ENCODE assay signal across 2 cellular contexts in genomic region chr16:72018470-72018869, GRCh38.
TF ChIP-seq lines count a peak whose summit lies in the region.

No MANE protein-coding gene starts in this region.

TF ChIP-seq in liver, 16 proteins besides CTCF, POLR2A, EP300 and RAD21:
- TF ChIP-seq HNF4A (conservative IDR thresholded peaks at IDR 0.05) = no peak
- peak; percentile 58 for TF ChIP-seq YY1 (IDR thresholded peaks at IDR 0.05)

TF ChIP-seq in HepG2, 621 proteins besides CTCF, POLR2A, EP300 and RAD21:
- TF ChIP-seq ZNF468 (CRISPR knock-in tag; IDR thresholded peaks at IDR 0.05) (no peak), AGO1 (IDR thresholded peaks at IDR 0.05; ENCODE audit: low read depth, low read length, poor library complexity, severe bottlenecking) (no peak), ZBTB3 (CRISPR knock-in tag; IDR thresholded peaks at IDR 0.05; ENCODE audit: borderline replicate concordance, low read depth) (no peak), ZNF496 (CRISPR knock-in tag; IDR thresholded peaks at IDR 0.05; ENCODE audit: insufficient replicate concordance) (no peak), ZNF432 (CRISPR knock-in tag; IDR thresholded peaks at IDR 0.05; ENCODE audit: borderline replicate concordance) (no peak), ZNF780A (CRISPR knock-in tag; IDR thresholded peaks at IDR 0.05) (no peak)
